ENCODE assay signal across 21 cellular contexts in genomic region chr5:87457706-87458105, GRCh38. TPM values are rescaled to one million over a fixed set of nuclear protein-coding genes. Genes with fewer than 3 reads are reported as not detected.
DNase-seq lines count a peak whose midpoint lies in the region; ATAC-seq, FAIRE-seq and TF ChIP-seq lines count a peak whose summit lies in the region.
"Had no signal": no experiment of that assay in that cellular context is flagged by ENCODE, and none has a peak within 500 bp of the region (broad histone marks: within the 10 kb centered on the region; RNA-seq: fewer than 3 reads in every experiment).

No MANE protein-coding gene starts in this region.

- POLR2A ChIA-PET in HepG2 (lab: Yijun Ruan, JAX) (no interaction called here), K562 (lab: Yijun Ruan, JAX) (no interaction called here)

- H3K4me2 ChIP-seq in HepG2 (ENCODE audit: low read depth, low read length) (no peak overlapping the region), K562 (ENCODE audit: insufficient read depth, low read length) (no peak overlapping the region)
- H3K4me2 ChIP-seq: BLaER1 had no signal

- no peak for DNase-seq in HepG2 (ENCODE audit: low spot score)
- DNase-seq in right lobe of liver: no peak
- DNase-seq in K562 (ENCODE audit: extremely low read depth in 1 of 4, low spot score in 3 of 4): no peak
- no peak for DNase-seq in LoVo (ENCODE audit: low spot score)
- no peak for DNase-seq in DMS153 treated with DMSO at 0.1 percent for 48 hours (lab: John Stamatoyannopoulos, UW; ENCODE audit: unreplicated experiment)
- DNase-seq: ACHN; BE2C; C1 segment of cervical spinal cord; CD4-positive, alpha-beta memory T cell; CD4-positive, CD25-positive, alpha-beta regulatory T cell; CD8-positive, alpha-beta memory T cell; COR-L47; DMS 273 treated with DMSO at 0.1 percent for 48 hours; DMS153; DMS79 treated with DMSO at 0.1 percent for 48 hours; GF-D8 had no signal

- no peak for FAIRE-seq in HepG2 (lab: Jason Lieb, UNC)
- no peak for FAIRE-seq in K562 (lab: Jason Lieb, UNC)
- FAIRE-seq: G401.6, GM12891, GM19239 had no signal

- no peak for TF ChIP-seq EP300 in HepG2 (IDR thresholded peaks at IDR 0.05; ENCODE audit: low read depth in 2 of 2, low read length in 2 of 2)
- no peak for TF ChIP-seq EP300 in HepG2 (CRISPR knock-in tag; IDR thresholded peaks at IDR 0.05; ENCODE audit: borderline replicate concordance)
- no peak for TF ChIP-seq EP300 in K562 (IDR thresholded peaks at IDR 0.05; ENCODE audit: low read length)

- BruUV-seq in HepG2 (replicated peaks; lab: Mats Ljungman, UMichigan) (no TSS peak), K562 (replicated peaks; lab: Mats Ljungman, UMichigan) (no TSS peak)

- TF ChIP-seq CTCF in HepG2 (CRISPR knock-in tag; IDR thresholded peaks at IDR 0.05) (no peak), right lobe of liver (IDR thresholded peaks at IDR 0.05) (no peak), K562 (IDR thresholded peaks at IDR 0.05 in 2 of 3, conservative IDR thresholded peaks at IDR 0.05 in 1 of 3; ENCODE audit: insufficient read depth in 2 of 3, low read depth in 1 of 3, low read length in 3 of 3) (no peak)

- ATAC-seq in HepG2 (no peak), right lobe of liver (no peak), K562 (no peak)

- no peaks in the 10 kb centered on the region for H3K9me1 ChIP-seq in K562 (ENCODE audit: control insufficient read depth, insufficient read depth, low read length)

- no peaks in the 10 kb centered on the region for H4K20me1 ChIP-seq in HepG2 (ENCODE audit: insufficient read depth, low read length)
- H4K20me1 ChIP-seq in K562 (replicated peaks; ENCODE audit: control insufficient read depth, insufficient read depth, low read length): no peaks in the 10 kb centered on the region
- H4K20me1 ChIP-seq: BLaER1 had no signal

- H3K36me3 ChIP-seq in HepG2 (replicated peaks in 1 of 2; ENCODE audit: control insufficient read depth in 1 of 2, insufficient read depth in 2 of 2, low read length in 2 of 2) (no peaks in the 10 kb centered on the region), right lobe of liver (no peaks in the 10 kb centered on the region), K562 (ENCODE audit: control insufficient read depth, insufficient read depth, low read length) (no peaks in the 10 kb centered on the region)
- H3K36me3 ChIP-seq: BE2C, BLaER1 had no signal

- TF ChIP-seq POLR2A in HepG2 (IDR thresholded peaks at IDR 0.05; ENCODE audit: insufficient read depth in 1 of 2, low read depth in 2 of 2, low read length in 2 of 2): no peak
- TF ChIP-seq POLR2A in right lobe of liver (IDR thresholded peaks at IDR 0.05): no peak
- no peak for TF ChIP-seq POLR2A in K562 (conservative IDR thresholded peaks at IDR 0.05)

- CTCF ChIA-PET in HepG2 (lab: Yijun Ruan, JAX; ENCODE audit: low intra/inter-chr PET ratio, low total read pairs): no interaction called here
- CTCF ChIA-PET in K562 (lab: Yijun Ruan, JAX; ENCODE audit: low intra/inter-chr PET ratio): no interaction called here

- in situ Hi-C loops in HepG2 (cut with HindIII; ENCODE audit: extremely low pct_ligation_motif_present, low pct_unique_long_range_greater_than_20kb): no loop called here
- in situ Hi-C loops in K562 (cut with MboI): no loop called here

- intact Hi-C loops in HepG2 (cut with micrococcal nuclease; ENCODE audit: unreplicated experiment): no loop called here
- intact Hi-C loops in right lobe of liver (cut with DNase I): no loop called here
- intact Hi-C loops in K562 (cut with micrococcal nuclease): no loop called here

- TF ChIP-seq RAD21 in HepG2 (CRISPR knock-in tag; IDR thresholded peaks at IDR 0.05) (no peak), K562 (CRISPR knock-in tag; conservative IDR thresholded peaks at IDR 0.05 in 1 of 2, IDR thresholded peaks at IDR 0.05 in 1 of 2) (no peak)

- H3K4me1 ChIP-seq in HepG2 (ENCODE audit: insufficient read depth, low read length) (no peaks in the 10 kb centered on the region), right lobe of liver (no peaks in the 10 kb centered on the region), K562 (replicated peaks in 1 of 2; ENCODE audit: control insufficient read depth in 2 of 2, insufficient read depth in 2 of 2, low read length in 2 of 2) (no peaks in the 10 kb centered on the region)
- H3K4me1 ChIP-seq: BE2C, BLaER1 had no signal

- H3K4me3 ChIP-seq in HepG2 (replicated peaks in 1 of 3; ENCODE audit: insufficient read depth in 1 of 3, low read depth in 2 of 3, low read length in 3 of 3) (no peak overlapping the region), right lobe of liver (no peak overlapping the region), K562 (no peak overlapping the region)
- H3K4me3 ChIP-seq: BLaER1 had no signal

- H3K27ac ChIP-seq in HepG2 (ENCODE audit: extremely low read length, insufficient read depth, low read length) (no peak overlapping the region), right lobe of liver (no peak overlapping the region), K562 (ENCODE audit: extremely low read depth, low read depth, low read length) (no peak overlapping the region)
- H3K27ac ChIP-seq: 22Rv1, BLaER1 had no signal

- H3K27me3 ChIP-seq in HepG2 (ENCODE audit: control insufficient read depth in 1 of 2, insufficient read depth in 2 of 2, low read length in 2 of 2) (no peaks in the 10 kb centered on the region), right lobe of liver (peaks cover 0 to 3% of the 10 kb centered on the region in 2 donors), K562 (ENCODE audit: control insufficient read depth in 2 of 2, insufficient read depth in 2 of 2, low read length in 2 of 2) (no peaks in the 10 kb centered on the region)
- H3K27me3 ChIP-seq: BE2C, BLaER1 had no signal

- H3K9me3 ChIP-seq in HepG2 (ENCODE audit: low read length): no peaks in the 10 kb centered on the region
- H3K9me3 ChIP-seq in right lobe of liver: no peaks in the 10 kb centered on the region
- H3K9me3 ChIP-seq in K562 (replicated peaks; ENCODE audit: control insufficient read depth, insufficient read depth, low read depth, low read length): no peaks in the 10 kb centered on the region
- H3K9me3 ChIP-seq: BE2C, BLaER1 had no signal

- no peak overlapping the region for H3K9ac ChIP-seq in HepG2 (ENCODE audit: insufficient read depth, low read depth, low read length)
- no peak overlapping the region for H3K9ac ChIP-seq in K562 (ENCODE audit: insufficient read depth in 1 of 2, low read depth in 2 of 2, low read length in 2 of 2)
- H3K9ac ChIP-seq: BLaER1 had no signal

- no peak overlapping the region for H2AFZ ChIP-seq in HepG2 (ENCODE audit: low read length)
- no peak overlapping the region for H2AFZ ChIP-seq in K562 (ENCODE audit: low read depth, low read length)

- H3K79me2 ChIP-seq in HepG2 (ENCODE audit: insufficient read depth, low read length) (no peaks in the 10 kb centered on the region), K562 (ENCODE audit: control insufficient read depth, insufficient read depth, low read length) (no peaks in the 10 kb centered on the region)

TF ChIP-seq in HepG2, 621 proteins besides CTCF, POLR2A, EP300 and RAD21 (continues in another document):
- TF ChIP-seq ATF7 (IDR thresholded peaks at IDR 0.05) (peak; percentile 71), ATF7 (CRISPR knock-in tag; IDR thresholded peaks at IDR 0.05) (no peak)

TF ChIP-seq in K562, 482 proteins besides CTCF, POLR2A, EP300 and RAD21 (continues in another document):
- TF ChIP-seq RBM14 (IDR thresholded peaks at IDR 0.05; ENCODE audit: borderline replicate concordance, insufficient read depth, low read depth, low read length): no peak

RNA-seq across cellular contexts. Expression of gene CCNH, which starts 45.0 kb away (rescaled TPM):
- 94.3 and 100.0 TPM in 2 replicates for total RNA-seq in HepG2 (2016; rRNA removed; fragmentation: Illumina TruSeq; extraction: Trizol)
- 44.4 and 47.0 TPM in 2 replicates for total RNA-seq in HepG2 (2016; cell fraction: cytosol; rRNA removed; fragmentation: Illumina TruSeq; extraction: Trizol; ENCODE audit: low read depth)
- total RNA-seq in HepG2 (2016; cell fraction: insoluble cytoplasmic fraction; rRNA removed; fragmentation: Illumina TruSeq; extraction: Trizol): 80.0 and 98.8 TPM in 2 replicates
- total RNA-seq in HepG2 (2016; cell fraction: membrane; rRNA removed; fragmentation: Illumina TruSeq; extraction: Trizol): 39.1 and 48.0 TPM in 2 replicates
- 107 and 108 TPM in 2 replicates for total RNA-seq in HepG2 (2016; cell fraction: nucleus; rRNA removed; fragmentation: Illumina TruSeq; extraction: Trizol)
- 38.5 and 42.5 TPM in 2 replicates for polyA plus RNA-seq in HepG2 (2011; rRNA removed)
- polyA plus RNA-seq in HepG2 (2011; cell fraction: cytosol; rRNA removed): 33.9 and 43.3 TPM in 2 replicates
- 25.3 and 31.3 TPM in 2 replicates for polyA plus RNA-seq in HepG2 (2011; cell fraction: nucleus; rRNA removed)
- polyA plus RNA-seq in HepG2 (2012): 38.3 and 41.2 TPM in 2 replicates
- 18.5 and 20.8 TPM in 2 replicates for polyA plus RNA-seq in HepG2 (2016; cell fraction: cytosol; fragmentation: Illumina TruSeq; extraction: Trizol; ENCODE audit: low read depth)
- polyA plus RNA-seq in HepG2 (2016; cell fraction: insoluble cytoplasmic fraction; fragmentation: Illumina TruSeq; extraction: Trizol; ENCODE audit: low read depth): 75.5 and 91.3 TPM in 2 replicates
- polyA plus RNA-seq in HepG2 (2016; cell fraction: membrane; fragmentation: Illumina TruSeq; extraction: Trizol; ENCODE audit: low read depth): 22.4 and 26.1 TPM in 2 replicates
- 57.1 and 60.1 TPM in 2 replicates for polyA plus RNA-seq in HepG2 (2016; cell fraction: nucleus; fragmentation: Illumina TruSeq; extraction: Trizol; ENCODE audit: insufficient read depth, low read depth)
- polyA minus RNA-seq in HepG2 (2011; rRNA and poly(A)+ RNA removed; ENCODE audit: low replicate concordance): 72.2 and 141 TPM in 2 replicates
- polyA minus RNA-seq in HepG2 (2011; cell fraction: cytosol; rRNA and poly(A)+ RNA removed): 20.6 and 24.7 TPM in 2 replicates
- polyA minus RNA-seq in HepG2 (2011; cell fraction: nucleus; rRNA and poly(A)+ RNA removed): 265 and 283 TPM in 2 replicates
- 10 to 100 TPM; 18.0 to 65.0 (median 19.3) TPM for total RNA-seq in right lobe of liver
- 224 and 453 TPM in 2 replicates for total RNA-seq in K562 (2011; cell fraction: chromatin; rRNA removed; ENCODE audit: low replicate concordance)
- total RNA-seq in K562 (2011; cell fraction: nucleolus; rRNA removed): 120 and 138 TPM in 2 replicates
- 208 and 348 TPM in 2 replicates for total RNA-seq in K562 (2011; cell fraction: nucleoplasm; rRNA removed)
- total RNA-seq in K562 (2014; rRNA removed): 139 and 144 TPM in 2 replicates
- total RNA-seq in K562 (2014; rRNA removed; fragmentation: Illumina TruSeq; extraction: Trizol): 182 and 209 TPM in 2 replicates
- 173 and 174 TPM in 2 replicates for total RNA-seq in K562 (2015; rRNA removed; fragmentation: Illumina TruSeq; extraction: Trizol)
- total RNA-seq in K562 (2021): 100 and 102 TPM in 2 replicates
- 115 and 145 TPM in 2 replicates for polyA plus RNA-seq in K562 (2011; rRNA removed)
- polyA plus RNA-seq in K562 (2011; cell fraction: cytosol; rRNA removed): 45.2 and 86.6 TPM in 2 replicates
- polyA plus RNA-seq in K562 (2011; cell fraction: nucleus; rRNA removed): 117 and 120 TPM in 2 replicates
- polyA plus RNA-seq in K562 (2012): 64.4 and 97.1 TPM in 2 replicates
- 126 and 150 TPM in 2 replicates for polyA plus RNA-seq in K562 (2014; fragmentation: Illumina TruSeq; extraction: Trizol)
- 100 to 1,000 TPM; 208 to 213 TPM for polyA plus RNA-seq in K562 (2014; fragmentation: Nextera tagmentation; extraction: Ambion mirVana)
- polyA plus RNA-seq in K562 (2014; rRNA removed): 131 and 138 TPM in 2 replicates
- 325 and 352 TPM in 2 replicates for polyA minus RNA-seq in K562 (2011; rRNA and poly(A)+ RNA removed)
- polyA minus RNA-seq in K562 (2011; cell fraction: cytosol; rRNA and poly(A)+ RNA removed): 40.2 and 55.4 TPM in 2 replicates
- polyA minus RNA-seq in K562 (2011; cell fraction: nucleus; rRNA and poly(A)+ RNA removed): 405 and 656 TPM in 2 replicates
